13 cellular contexts compared by ENCODE assay signal in the genomic region with DNA sequence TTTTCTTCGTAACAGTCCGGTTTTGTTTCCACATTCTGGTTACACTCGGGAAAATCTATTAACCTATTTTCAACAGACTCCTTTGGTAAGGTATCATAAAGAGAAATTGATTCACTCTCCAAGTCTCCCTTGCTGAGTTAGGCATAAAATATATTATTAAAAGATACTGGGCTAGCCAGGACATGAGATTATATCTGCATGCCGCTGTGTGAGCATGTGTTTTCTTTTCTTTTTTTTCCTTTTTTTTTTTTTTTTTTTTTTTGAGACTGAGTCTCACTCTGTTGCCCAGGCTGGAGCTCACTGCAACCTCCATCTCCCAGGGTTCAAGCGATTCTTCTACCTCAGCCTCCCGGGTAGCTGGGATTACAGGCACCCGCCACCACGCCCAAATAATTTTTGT.
"Had no signal": no experiment of that assay in that cellular context is flagged by ENCODE, and none has a peak within 500 bp of the region (broad histone marks: within the 10 kb centered on the region; RNA-seq: fewer than 3 reads in every experiment).

No MANE protein-coding gene starts in this region.

- H3K36me3 ChIP-seq: breast epithelium, esophagus muscularis mucosa, tibial artery, vagina had no signal

- H3K27me3 ChIP-seq: tibial artery, vagina had no signal

- H3K4me3 Mint-ChIP-seq: activated naive CD8-positive, alpha-beta T cell; activated T-cell treated with anti-CD3 and anti-CD28 coated beads, Interleukin-2, amount 50 U/mL, for 24 hours; stimulated activated effector memory CD8-positive, alpha-beta T cell treated with anti-CD3 and anti-CD28 coated beads, Interleukin-12 subunit alpha, Interleukin-12 subunit beta, amount 100 ng/mL, for 72 hours; T-helper 1 cell treated with Interleukin-12 subunit alpha and Interleukin-12 subunit beta and Interleukin-4 antibody, amounts not matched to agents 30 μg/mL and 1 μg/mL, for 36 hours had no signal

- H3K36me3 Mint-ChIP-seq: activated naive CD8-positive, alpha-beta T cell; stimulated activated effector memory CD8-positive, alpha-beta T cell treated with anti-CD3 and anti-CD28 coated beads, Interleukin-12 subunit alpha, Interleukin-12 subunit beta, amount 100 ng/mL, for 72 hours had no signal

- ATAC-seq: activated CD4-positive, CD25-positive, alpha-beta regulatory T cell treated with anti-CD3 and anti-CD28 coated beads, Interleukin-2, amount 50 U/mL, for 24 hours; left ventricle myocardium superior; stimulated activated effector memory CD8-positive, alpha-beta T cell treated with anti-CD3 and anti-CD28 coated beads, Interleukin-12 subunit alpha, Interleukin-12 subunit beta, amount 100 ng/mL, for 72 hours had no signal

- H3K27ac Mint-ChIP-seq: activated naive CD8-positive, alpha-beta T cell; activated T-cell treated with anti-CD3 and anti-CD28 coated beads, Interleukin-2, amount 50 U/mL, for 24 hours; stimulated activated effector memory CD8-positive, alpha-beta T cell treated with anti-CD3 and anti-CD28 coated beads, Interleukin-12 subunit alpha, Interleukin-12 subunit beta, amount 100 ng/mL, for 72 hours; T-helper 1 cell treated with Interleukin-12 subunit alpha and Interleukin-12 subunit beta and Interleukin-4 antibody, amounts not matched to agents 30 μg/mL and 1 μg/mL, for 36 hours had no signal

- H3K4me3 ChIP-seq: tibial artery, vagina had no signal

- H3K27ac ChIP-seq: breast epithelium, esophagus muscularis mucosa, tibial artery, vagina had no signal

- H3K4me1 ChIP-seq: breast epithelium, tibial artery, vagina had no signal

- H3K4me1 Mint-ChIP-seq: stimulated activated effector memory CD8-positive, alpha-beta T cell treated with anti-CD3 and anti-CD28 coated beads, Interleukin-12 subunit alpha, Interleukin-12 subunit beta, amount 100 ng/mL, for 72 hours had no signal

- H3K27me3 Mint-ChIP-seq: activated naive CD8-positive, alpha-beta T cell; activated T-cell treated with anti-CD3 and anti-CD28 coated beads, Interleukin-2, amount 50 U/mL, for 24 hours had no signal

- DNase-seq: activated CD4-positive, alpha-beta T cell treated with anti-CD3 and anti-CD28 coated beads, Interleukin-2, amount 50 U/mL, for 4 hours; activated effector memory CD4-positive, alpha-beta T cell treated with anti-CD3 and anti-CD28 coated beads, Interleukin-2, amount 50 U/mL, for 16 hours; activated T-cell treated with anti-CD3 and anti-CD28 coated beads, Interleukin-2, amount 50 U/mL, for 24 hours; islet precursor cell; left ventricle myocardium superior; tibial artery had no signal

- H3K9me3 Mint-ChIP-seq: activated T-cell treated with anti-CD3 and anti-CD28 coated beads, Interleukin-2, amount 50 U/mL, for 24 hours; stimulated activated effector memory CD8-positive, alpha-beta T cell treated with anti-CD3 and anti-CD28 coated beads, Interleukin-12 subunit alpha, Interleukin-12 subunit beta, amount 100 ng/mL, for 72 hours; T-helper 1 cell treated with Interleukin-12 subunit alpha and Interleukin-12 subunit beta and Interleukin-4 antibody, amounts not matched to agents 30 μg/mL and 1 μg/mL, for 36 hours had no signal

- H3K9me3 ChIP-seq: breast epithelium, esophagus muscularis mucosa, tibial artery, vagina had no signal
